ENCODE assay signal across 24 cellular contexts in the genomic region with DNA sequence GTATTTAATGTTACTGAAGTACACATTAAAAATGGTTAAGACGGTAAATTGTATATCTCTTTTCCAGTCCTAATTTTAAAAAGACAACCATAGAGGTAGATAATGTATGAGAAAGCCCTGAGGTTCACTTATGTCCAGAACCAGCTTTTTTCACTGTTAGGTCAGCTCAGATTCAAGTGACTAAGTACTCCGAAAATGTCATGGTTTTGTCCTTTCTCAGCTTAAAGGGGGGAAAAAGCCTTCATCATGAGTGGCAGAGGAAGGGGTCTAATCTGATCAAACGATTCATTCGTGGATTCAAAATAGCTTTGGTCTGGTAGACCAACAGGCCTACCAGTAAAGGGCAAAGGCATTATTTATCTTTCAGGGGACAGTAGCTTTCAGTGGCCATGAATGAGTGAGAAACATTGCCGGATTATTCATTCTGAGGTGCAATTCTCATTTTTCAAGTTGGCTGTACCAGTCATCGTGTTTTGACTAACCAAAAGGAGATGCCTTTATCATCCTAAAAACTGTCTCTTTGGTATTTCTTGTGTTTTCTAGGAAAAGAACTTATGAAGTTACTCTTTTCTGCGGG.
DNase-seq lines count a peak whose midpoint lies in the region; ATAC-seq, FAIRE-seq and TF ChIP-seq lines count a peak whose summit lies in the region.
"Had no signal": no experiment of that assay in that cellular context is flagged by ENCODE, and none has a peak within 500 bp of the region (broad histone marks: within the 10 kb centered on the region; RNA-seq: fewer than 3 reads in every experiment).

No MANE protein-coding gene starts in this region.

- H3K79me2 ChIP-seq in astrocyte (ENCODE audit: insufficient read depth, low read length), result no peaks in the 10 kb centered on the region

- H3K36me3 Mint-ChIP-seq in activated T-cell treated with anti-CD3 and anti-CD28 coated beads, Interleukin-2, amount 50 U/mL, for 72 hours (ENCODE audit: insufficient read depth in 2 of 2), result no peaks in the 10 kb centered on the region
- H3K36me3 Mint-ChIP-seq in activated T-cell treated with anti-CD3 and anti-CD28 coated beads, Interleukin-2, amount 50 U/mL, for 4 hours (ENCODE audit: insufficient read depth), result no peaks in the 10 kb centered on the region
- H3K36me3 Mint-ChIP-seq in astrocyte (ENCODE audit: low read depth, unreplicated experiment) (no peaks in the 10 kb centered on the region), type B pancreatic cell (no peaks in the 10 kb centered on the region)

- no peak overlapping the region for H2AFZ ChIP-seq in astrocyte (ENCODE audit: low read depth, low read length)
- H2AFZ ChIP-seq: GM23338 had no signal

- no peaks in the 10 kb centered on the region for H3K9me3 ChIP-seq in astrocyte (ENCODE audit: insufficient read depth, low read depth, low read length)
- H3K9me3 ChIP-seq: MG63 had no signal

- H3K27me3 Mint-ChIP-seq in activated T-cell treated with anti-CD3 and anti-CD28 coated beads, Interleukin-2, amount 50 U/mL, for 72 hours (ENCODE audit: low read depth), result no peaks in the 10 kb centered on the region
- no peaks in the 10 kb centered on the region for H3K27me3 Mint-ChIP-seq in activated T-cell treated with anti-CD3 and anti-CD28 coated beads, Interleukin-2, amount 50 U/mL, for 4 hours (ENCODE audit: low read depth)
- H3K27me3 Mint-ChIP-seq in astrocyte (ENCODE audit: low read depth, unreplicated experiment), result no peaks in the 10 kb centered on the region
- peaks cover 4% of the 10 kb centered on the region for H3K27me3 Mint-ChIP-seq in type B pancreatic cell

- no peaks in the 10 kb centered on the region for H3K4me1 Mint-ChIP-seq in activated T-cell treated with anti-CD3 and anti-CD28 coated beads, Interleukin-2, amount 50 U/mL, for 72 hours (ENCODE audit: low read depth)
- no peaks in the 10 kb centered on the region for H3K4me1 Mint-ChIP-seq in activated T-cell treated with anti-CD3 and anti-CD28 coated beads, Interleukin-2, amount 50 U/mL, for 4 hours (ENCODE audit: low read depth)
- H3K4me1 Mint-ChIP-seq in astrocyte (ENCODE audit: low read depth, unreplicated experiment) (peaks cover 22% of the 10 kb centered on the region), type B pancreatic cell (ENCODE audit: unreplicated experiment) (no peaks in the 10 kb centered on the region)

- no peak overlapping the region for H3K27ac ChIP-seq in astrocyte (ENCODE audit: low read depth, low read length)
- H3K27ac ChIP-seq: 22Rv1, SK-N-MC had no signal

- H3K4me1 ChIP-seq in astrocyte (ENCODE audit: insufficient read depth, low read length), result peaks cover 13% of the 10 kb centered on the region

- no peaks in the 10 kb centered on the region for H4K20me1 ChIP-seq in astrocyte (ENCODE audit: insufficient read depth, low read length)

- no peak overlapping the region for H3K27ac Mint-ChIP-seq in activated T-cell treated with anti-CD3 and anti-CD28 coated beads, Interleukin-2, amount 50 U/mL, for 72 hours
- H3K27ac Mint-ChIP-seq in astrocyte (ENCODE audit: unreplicated experiment) (peak overlapping the region; percentile 55), type B pancreatic cell (no peak overlapping the region)
- H3K27ac Mint-ChIP-seq: GM23338, H9 had no signal

- ATAC-seq in activated T-cell treated with anti-CD3 and anti-CD28 coated beads, Interleukin-2, amount 50 U/mL, for 72 hours (replicated peaks in 1 of 2), result peak; percentile 37 to 71
- no peak for ATAC-seq in activated T-cell treated with anti-CD3 and anti-CD28 coated beads, Interleukin-2, amount 50 U/mL, for 4 hours
- no peak for ATAC-seq in GM19397 (IDR thresholded peaks at IDR 0.05; ENCODE audit: unreplicated experiment)
- ATAC-seq: GM23338 had no signal

- FAIRE-seq in astrocyte (lab: Jason Lieb, UNC), result peak; percentile 81
- FAIRE-seq: GM18507, HTR-8/SVneo had no signal

- no peak overlapping the region for H3K9ac ChIP-seq in astrocyte (ENCODE audit: low read length)

- TF ChIP-seq CTCF in astrocyte (IDR thresholded peaks at IDR 0.05; ENCODE audit: insufficient read depth, low read depth, low read length) (no peak), type B pancreatic cell (conservative IDR thresholded peaks at IDR 0.05) (no peak)

- no peaks in the 10 kb centered on the region for H3K27me3 ChIP-seq in astrocyte (ENCODE audit: insufficient read depth, low read length)
- H3K27me3 ChIP-seq: MG63 had no signal

- H3K4me2 ChIP-seq in astrocyte (ENCODE audit: low read length), result no peak overlapping the region
- H3K4me2 ChIP-seq: GM23338 had no signal

- no peaks in the 10 kb centered on the region for H3K9me3 Mint-ChIP-seq in activated T-cell treated with anti-CD3 and anti-CD28 coated beads, Interleukin-2, amount 50 U/mL, for 72 hours
- H3K9me3 Mint-ChIP-seq in activated T-cell treated with anti-CD3 and anti-CD28 coated beads, Interleukin-2, amount 50 U/mL, for 4 hours, result no peaks in the 10 kb centered on the region
- no peaks in the 10 kb centered on the region for H3K9me3 Mint-ChIP-seq in astrocyte (ENCODE audit: unreplicated experiment)
- no peaks in the 10 kb centered on the region for H3K9me3 Mint-ChIP-seq in type B pancreatic cell
- H3K9me3 Mint-ChIP-seq: GM23338, H9 had no signal

- H3K4me3 Mint-ChIP-seq in activated T-cell treated with anti-CD3 and anti-CD28 coated beads, Interleukin-2, amount 50 U/mL, for 72 hours, result no peak overlapping the region
- H3K4me3 Mint-ChIP-seq in activated T-cell treated with anti-CD3 and anti-CD28 coated beads, Interleukin-2, amount 50 U/mL, for 4 hours, result no peak overlapping the region
- H3K4me3 Mint-ChIP-seq in astrocyte (ENCODE audit: unreplicated experiment) (no peak overlapping the region), type B pancreatic cell (no peak overlapping the region)
- H3K4me3 Mint-ChIP-seq: GM23338, H9 had no signal

- no peaks in the 10 kb centered on the region for H3K36me3 ChIP-seq in astrocyte (ENCODE audit: insufficient read depth, low read length)
- H3K36me3 ChIP-seq: MG63 had no signal

- DNase-seq in activated T-cell treated with anti-CD3 and anti-CD28 coated beads, Interleukin-2, amount 50 U/mL, for 72 hours, result no peak
- no peak for DNase-seq in activated T-cell treated with anti-CD3 and anti-CD28 coated beads, Interleukin-2, amount 50 U/mL, for 4 hours
- DNase-seq in M059J (ENCODE audit: low read depth) (peak; percentile 21), astrocyte (ENCODE audit: low read depth) (peak; percentile 32), type B pancreatic cell (ENCODE audit: extremely low spot score, unreplicated experiment) (no peak)
- DNase-seq in stimulated activated CD4-positive, alpha-beta T cell treated with anti-CD3 and anti-CD28 coated beads, Interleukin-2, amount 100 ng/mL, for 48 hours, result no peak
- DNase-seq: ACHN, Calu3, DMS79 treated with DMSO at 0.1 percent for 48 hours, H9, KBM-7, MG63, NCI-H1105 treated with DMSO at 0.1 percent for 48 hours, NCI-H146, NCI-H2029, NCI-H446, NCI-H524 treated with DMSO at 0.1 percent for 48 hours, SIG-M5 had no signal

- H3K4me3 ChIP-seq in astrocyte (ENCODE audit: insufficient read depth, low read depth, low read length), result no peak overlapping the region
- H3K4me3 ChIP-seq: GM23338, MG63, SK-N-MC had no signal

Comparison
In these comparisons a context has a peak if more than half of its experiments do, and no peak if none do; other contexts are left out.
1. ATAC-seq: peak in activated T-cell treated with anti-CD3 and anti-CD28 coated beads, Interleukin-2, amount 50 U/mL, for 72 hours (2 of 2); none in activated T-cell treated with anti-CD3 and anti-CD28 coated beads, Interleukin-2, amount 50 U/mL, for 4 hours (0 of 2) and GM19397 (single experiment).
2. DNase-seq: peak in M059J (single experiment) and astrocyte (single experiment); none in activated T-cell treated with anti-CD3 and anti-CD28 coated beads, Interleukin-2, amount 50 U/mL, for 72 hours (0 of 2), activated T-cell treated with anti-CD3 and anti-CD28 coated beads, Interleukin-2, amount 50 U/mL, for 4 hours (single experiment), stimulated activated CD4-positive, alpha-beta T cell treated with anti-CD3 and anti-CD28 coated beads, Interleukin-2, amount 100 ng/mL, for 48 hours (0 of 2) and type B pancreatic cell (single experiment).